Comparison of ENCODE assay signal across 8 cellular contexts in the genomic region with DNA sequence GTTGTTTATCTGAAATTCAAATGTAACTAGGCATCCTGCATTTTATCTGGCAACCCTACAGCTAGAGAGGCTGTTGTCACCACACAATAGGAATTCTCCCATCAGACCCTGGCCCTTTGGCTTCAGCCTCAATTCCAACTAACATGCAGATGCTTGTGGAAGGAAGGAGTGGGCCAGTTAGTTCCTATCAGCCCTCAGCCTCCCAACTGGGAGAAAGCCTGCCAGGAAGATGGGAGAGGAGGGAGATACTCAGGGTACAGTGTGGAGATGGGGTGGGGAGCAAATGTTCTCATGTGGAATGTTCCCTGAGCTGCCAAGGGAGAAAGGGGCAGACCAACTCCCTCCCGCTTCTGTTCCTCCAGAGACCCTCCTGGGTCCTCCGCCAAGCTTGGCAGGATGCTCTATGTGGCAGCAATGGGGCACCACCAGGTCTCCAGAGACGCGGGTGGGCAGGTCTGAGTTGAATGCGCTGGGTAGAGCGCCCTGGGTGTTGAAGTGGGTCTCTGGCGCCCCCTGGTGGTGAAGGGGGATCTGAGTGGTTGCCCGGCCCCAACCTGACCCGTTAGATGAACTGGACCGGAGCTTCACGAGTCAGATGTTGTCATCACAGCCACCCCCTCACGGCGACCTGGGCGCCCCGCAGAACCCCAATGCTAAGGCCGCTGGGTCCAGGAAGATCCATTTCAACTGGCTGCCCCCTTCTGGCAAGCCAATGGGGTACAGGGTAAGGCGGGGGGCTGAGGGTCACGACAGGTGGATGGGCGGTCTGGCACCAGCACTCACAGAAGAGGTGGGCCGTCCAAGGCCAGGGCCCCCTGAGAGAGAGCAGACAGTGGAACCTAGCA. TPM values are rescaled to one million over a fixed set of nuclear protein-coding genes. Genes with fewer than 3 reads are reported as not detected.
DNase-seq lines count a peak whose midpoint lies in the region; ATAC-seq and TF ChIP-seq lines count a peak whose summit lies in the region.

No MANE protein-coding gene starts in this region.

- no peaks in the 10 kb centered on the region for H3K36me3 ChIP-seq in left ventricle myocardium inferior

- H3K27me3 ChIP-seq in left ventricle myocardium inferior (ENCODE audit: low read depth): no peaks in the 10 kb centered on the region

- no peaks in the 10 kb centered on the region for H3K9me3 ChIP-seq in left ventricle myocardium inferior (replicated peaks)

- DNase-seq in NCI-H1436 (lab: John Stamatoyannopoulos, UW) (peak; percentile 86), NCI-H1436 treated with DMSO at 0.1 percent for 48 hours (lab: John Stamatoyannopoulos, UW) (no peak), NCI-H1694 (lab: John Stamatoyannopoulos, UW) (peak; percentile 26), T-helper 2 cell (peak; percentile 68 to 87 (median 81)), amniotic epithelial cell (ENCODE audit: low read depth) (peak; percentile 48), left ventricle myocardium inferior (peak; percentile 88), retinal pigment epithelial cell (ENCODE audit: low read depth) (no peak)

- intact Hi-C loops in left ventricle myocardium inferior (cut with micrococcal nuclease): loop anchor here (2.0 to 5.0 kb wide), 2 partner anchors 71 to 117 kb away; a partner anchor contains a TSS

- H3K27ac ChIP-seq in left ventricle myocardium inferior (replicated peaks): no peak overlapping the region

- H3K4me3 ChIP-seq in left ventricle myocardium inferior (peak overlapping the region; percentile 19), retinal pigment epithelial cell (ENCODE audit: low read length) (no peak overlapping the region)

- TF ChIP-seq CTCF in left ventricle myocardium inferior (IDR thresholded peaks at IDR 0.05; ENCODE audit: borderline replicate concordance) (peak; percentile 96), retinal pigment epithelial cell (conservative IDR thresholded peaks at IDR 0.05; ENCODE audit: low read depth, low read length) (peak; percentile 82)

- H3K4me1 ChIP-seq in left ventricle myocardium inferior: peaks cover 30% of the 10 kb centered on the region

- ATAC-seq in HG02623 (IDR thresholded peaks at IDR 0.05; ENCODE audit: unreplicated experiment): no peak

RNA-seq across cellular contexts. Expression of a gene that starts 15.2 kb away (rescaled TPM):
- 19.1 TPM for total RNA-seq in left ventricle myocardium inferior

RNA-seq across cellular contexts. Expression of a gene that starts 28.5 kb away (rescaled TPM):
- 10.6 TPM for total RNA-seq in left ventricle myocardium inferior

RNA-seq across cellular contexts. Expression of a gene that starts 34.8 kb away (rescaled TPM):
- total RNA-seq in left ventricle myocardium inferior: 14.7 TPM

Comparison
In these comparisons a context has a peak if more than half of its experiments do, and no peak if none do; other contexts are left out.
1. DNase-seq: peak in NCI-H1436 (single experiment), NCI-H1694 (single experiment), T-helper 2 cell (5 of 5), amniotic epithelial cell (single experiment) and left ventricle myocardium inferior (single experiment); none in NCI-H1436 treated with DMSO at 0.1 percent for 48 hours (single experiment) and retinal pigment epithelial cell (single experiment).